9 cellular contexts compared by ENCODE assay signal in the genomic region with DNA sequence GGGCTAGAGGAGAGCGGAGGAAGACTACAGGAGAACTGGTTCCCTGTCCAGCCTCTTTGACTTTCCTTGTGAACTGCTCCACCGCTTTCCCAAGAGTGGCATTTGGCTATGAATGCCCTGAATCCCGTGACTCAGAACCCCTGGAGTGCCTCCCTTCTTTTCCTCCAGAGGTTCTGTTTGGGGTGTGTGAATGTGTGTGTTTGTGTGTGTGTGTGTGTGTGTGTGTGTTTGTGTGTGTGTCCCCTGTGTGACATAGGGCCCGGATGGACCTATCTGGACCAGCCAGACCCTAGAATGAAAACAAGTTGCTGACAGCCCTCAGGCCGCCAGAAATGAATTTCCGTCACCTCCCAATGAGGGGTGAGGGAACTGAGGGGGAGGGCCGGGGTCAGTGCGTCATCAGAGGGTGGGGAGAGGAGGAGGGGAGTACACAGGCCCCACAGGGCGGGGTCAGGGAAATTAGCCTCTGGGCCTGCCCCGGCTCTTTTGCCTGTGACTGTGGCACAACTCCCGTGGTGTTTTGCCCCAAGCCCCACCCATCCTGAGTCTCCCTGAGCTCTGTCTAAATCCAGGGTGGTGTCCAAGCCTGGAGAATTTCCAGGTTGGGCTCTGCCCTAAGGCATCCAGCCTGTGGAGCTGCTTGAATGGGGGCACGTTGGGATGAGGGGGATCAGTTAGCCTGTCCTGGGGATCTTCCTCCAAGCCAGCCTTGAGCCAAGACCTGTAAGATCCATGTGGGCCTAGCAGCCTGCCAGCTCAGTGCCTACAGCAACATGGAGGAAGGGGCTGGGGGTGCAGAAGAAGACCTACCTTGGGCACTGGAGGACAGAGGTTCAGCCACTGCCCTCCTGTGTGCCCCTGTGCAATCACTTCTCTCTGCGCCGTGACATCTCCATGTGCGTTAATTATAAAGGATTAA. TPM values are rescaled to one million over a fixed set of nuclear protein-coding genes. Genes with fewer than 3 reads are reported as not detected.
DNase-seq lines count a peak whose midpoint lies in the region; ATAC-seq, FAIRE-seq and TF ChIP-seq lines count a peak whose summit lies in the region.
"Had no signal": no experiment of that assay in that cellular context is flagged by ENCODE, and none has a peak within 500 bp of the region (broad histone marks: within the 10 kb centered on the region; RNA-seq: fewer than 3 reads in every experiment).

No MANE protein-coding gene starts in this region.

- H2AFZ ChIP-seq in endothelial cell of umbilical vein (ENCODE audit: low read depth, low read length) (peak overlapping the region; percentile 81), mesenchymal stem cell (ENCODE audit: low read depth, low read length) (no peak overlapping the region)

- H3K9ac ChIP-seq in endothelial cell of umbilical vein (replicated peaks; ENCODE audit: extremely low read depth, insufficient read depth, low read length) (peak overlapping the region; percentile 46), mesenchymal stem cell (ENCODE audit: low read length) (peak overlapping the region; percentile 74)

- POLR2A ChIA-PET in endothelial cell of umbilical vein (lab: Charles Lee), result no interaction called here

- no peaks in the 10 kb centered on the region for H3K79me2 ChIP-seq in endothelial cell of umbilical vein (ENCODE audit: control insufficient read depth, insufficient read depth, low read length)

- H2BK5ac ChIP-seq in mesenchymal stem cell (ENCODE audit: low read depth, low read length, poor library complexity, severe bottlenecking), result no peak overlapping the region

- no peak for TF ChIP-seq POLR2A in endothelial cell of umbilical vein (IDR thresholded peaks at IDR 0.05; ENCODE audit: low read depth, low read length)

- peak overlapping the region; percentile 3 to 14 for H3K4ac ChIP-seq in mesenchymal stem cell (ENCODE audit: low read depth in 1 of 2, low read length in 2 of 2)

- H3K9me1 ChIP-seq in endothelial cell of umbilical vein (replicated peaks; ENCODE audit: control insufficient read depth, extremely low read depth, insufficient read depth, low read length), result no peaks in the 10 kb centered on the region

- no peak overlapping the region for H3K23ac ChIP-seq in mesenchymal stem cell (ENCODE audit: low read length in 2 of 2)

- no peaks in the 10 kb centered on the region for H3K9me3 ChIP-seq in endothelial cell of umbilical vein (replicated peaks; ENCODE audit: control insufficient read depth, insufficient read depth, low read length)
- H3K9me3 ChIP-seq in mesenchymal stem cell (ENCODE audit: control insufficient read depth, low read length), result no peaks in the 10 kb centered on the region
- H3K9me3 ChIP-seq in tibial artery, result no peaks in the 10 kb centered on the region

- DNase-seq in EL, result peak; percentile 97
- DNase-seq in RPMI7951 (ENCODE audit: low read depth), result peak; percentile 96
- peak; percentile 91 for DNase-seq in endothelial cell of umbilical vein (ENCODE audit: low read depth, low spot score)
- peak; percentile 94 for DNase-seq in mesenchymal stem cell
- DNase-seq in tibial artery, result peak; percentile 95 to 98
- no peak for DNase-seq in activated CD4-positive, CD25-positive, alpha-beta regulatory T cell (lab: John Stamatoyannopoulos, UW)

- CTCF ChIA-PET in endothelial cell of umbilical vein (lab: Charles Lee), result interaction anchor here (1.0 to 1.4 kb wide), 6 partner anchors 33 to 376 kb away, joined by 3 to 7 read pairs (median 4); no protein-coding TSS in a partner anchor

- H3K27me3 ChIP-seq in endothelial cell of umbilical vein (ENCODE audit: control insufficient read depth in 2 of 2, insufficient read depth in 2 of 2, low read length in 2 of 2) (no peaks in the 10 kb centered on the region), mesenchymal stem cell (ENCODE audit: control insufficient read depth in 1 of 2, insufficient read depth in 1 of 2, low read length in 2 of 2) (no peaks in the 10 kb centered on the region), tibial artery (no peaks in the 10 kb centered on the region)

- ATAC-seq in HG02798 (IDR thresholded peaks at IDR 0.05; ENCODE audit: poor library complexity, unreplicated experiment) (peak; percentile 57), HG02623 (IDR thresholded peaks at IDR 0.05; ENCODE audit: unreplicated experiment) (no peak)

- H4K8ac ChIP-seq in mesenchymal stem cell (ENCODE audit: low read length), result peak overlapping the region; percentile 83

- H3K4me3 ChIP-seq in endothelial cell of umbilical vein (replicated peaks in 1 of 3; ENCODE audit: insufficient read depth in 1 of 3, low read depth in 1 of 3, low read length in 3 of 3), result no peak overlapping the region
- peak overlapping the region in 1 of 2 experiments; percentile 30 for H3K4me3 ChIP-seq in mesenchymal stem cell (ENCODE audit: insufficient read depth in 1 of 2, low read depth in 1 of 2, low read length in 2 of 2)
- H3K4me3 ChIP-seq in tibial artery, result peak overlapping the region in 1 of 2 donors; percentile 2

- intact Hi-C loops in endothelial cell of umbilical vein (cut with micrococcal nuclease), result no loop called here
- intact Hi-C loops in tibial artery (cut with DNase I; ENCODE audit: low total_unique reads), result loop anchor here (5.0 to 10.0 kb wide), 2 partner anchors 62 to 70 kb away; no protein-coding TSS in a partner anchor

- no peaks in the 10 kb centered on the region for H4K20me1 ChIP-seq in endothelial cell of umbilical vein (replicated peaks; ENCODE audit: control insufficient read depth, extremely low read depth, insufficient read depth, low read length)

- H3K18ac ChIP-seq in mesenchymal stem cell (ENCODE audit: low read depth in 1 of 2, low read length in 2 of 2), result peak overlapping the region; percentile 67 to 94

- H4K91ac ChIP-seq in mesenchymal stem cell (ENCODE audit: low read length), result peak overlapping the region; percentile 80

- dilution Hi-C loops in endothelial cell of umbilical vein (cut with MboI; ENCODE audit: extremely low pct_ligation_motif_present, low sequenced_read_pairs), result no loop called here

- H3K4me1 ChIP-seq in endothelial cell of umbilical vein (ENCODE audit: control insufficient read depth, extremely low read depth, insufficient read depth, low read length) (peaks cover 67% of the 10 kb centered on the region), mesenchymal stem cell (ENCODE audit: control insufficient read depth, insufficient read depth, low read depth, low read length) (peaks cover 27% of the 10 kb centered on the region), tibial artery (peaks cover 0 to 37% (median 26%) of the 10 kb centered on the region in 4 donors)

- peak overlapping the region; percentile 35 for H3K4me2 ChIP-seq in endothelial cell of umbilical vein (ENCODE audit: insufficient read depth, low read length)
- H3K4me2 ChIP-seq in mesenchymal stem cell (ENCODE audit: low read length, poor library complexity, severe bottlenecking), result peak overlapping the region; percentile 7

- H3K36me3 ChIP-seq in endothelial cell of umbilical vein (ENCODE audit: control insufficient read depth in 2 of 2, extremely low read depth in 1 of 2, insufficient read depth in 2 of 2, low read length in 2 of 2) (no peaks in the 10 kb centered on the region), mesenchymal stem cell (ENCODE audit: control insufficient read depth in 1 of 2, insufficient read depth in 2 of 2, low read depth in 1 of 2, low read length in 2 of 2) (no peaks in the 10 kb centered on the region), tibial artery (no peaks in the 10 kb centered on the region)

- WGBS in mesenchymal stem cell, result 26% methylated on average over 15 of the region's 15 CpGs

- H3K79me1 ChIP-seq in mesenchymal stem cell (replicated peaks; ENCODE audit: low read length, poor library complexity, severe bottlenecking), result no peaks in the 10 kb centered on the region

- no peak overlapping the region for H3K14ac ChIP-seq in mesenchymal stem cell (ENCODE audit: low read length in 2 of 2)

- TF ChIP-seq CTCF in endothelial cell of umbilical vein (IDR thresholded peaks at IDR 0.05; ENCODE audit: extremely low read depth in 1 of 2, insufficient read depth in 1 of 2, low read depth in 1 of 2, low read length in 2 of 2) (no peak), tibial artery (IDR thresholded peaks at IDR 0.05) (peak in 1 of 2 experiments; percentile 8)

- H2BK12ac ChIP-seq in mesenchymal stem cell (ENCODE audit: low read length in 2 of 2), result peak overlapping the region; percentile 66 to 75

- BruUV-seq in endothelial cell of umbilical vein (replicated peaks; lab: Mats Ljungman, UMichigan), result TSS peak; percentile 60

- H2BK15ac ChIP-seq in mesenchymal stem cell (ENCODE audit: low read depth, poor library complexity, severe bottlenecking), result peak overlapping the region; percentile 68

- H2AK5ac ChIP-seq in mesenchymal stem cell (ENCODE audit: low read length, severe bottlenecking), result peak overlapping the region; percentile 30

- H3K27ac ChIP-seq in endothelial cell of umbilical vein (ENCODE audit: insufficient read depth, low read depth, low read length) (peak overlapping the region; percentile 66), mesenchymal stem cell (ENCODE audit: low read length, poor library complexity, severe bottlenecking) (peak overlapping the region; percentile 42), tibial artery (peak overlapping the region; percentile 79 to 82)

- peak; percentile 83 for FAIRE-seq in endothelial cell of umbilical vein (lab: Jason Lieb, UNC)

- H2BK120ac ChIP-seq in mesenchymal stem cell (ENCODE audit: low read depth, low read length), result peak overlapping the region; percentile 66

RNA-seq across cellular contexts. Expression of a gene that starts 15.2 kb away (rescaled TPM):
- total RNA-seq in RPMI7951 (2014; rRNA removed; shearing (Covaris generic)), result 68.5 and 68.7 TPM in 2 replicates
- total RNA-seq in endothelial cell of umbilical vein, result 39.1 and 39.8 TPM in 2 replicates
- 83.8 and 92.3 TPM in 2 replicates for polyA plus RNA-seq in endothelial cell of umbilical vein
- polyA plus RNA-seq in endothelial cell of umbilical vein (2011; cell fraction: cytosol; rRNA removed), result 76.7 and 77.1 TPM in 2 replicates
- polyA plus RNA-seq in endothelial cell of umbilical vein (2011; cell fraction: nucleus; rRNA removed), result 28.4 and 35.0 TPM in 2 replicates
- 46.2 and 47.7 TPM in 2 replicates for polyA plus RNA-seq in endothelial cell of umbilical vein (2012)
- 50.6 and 54.2 TPM in 2 replicates for polyA minus RNA-seq in endothelial cell of umbilical vein
- 40.1 TPM for polyA minus RNA-seq in endothelial cell of umbilical vein (2011; cell fraction: cytosol; rRNA and poly(A)+ RNA removed)
- polyA minus RNA-seq in endothelial cell of umbilical vein (2011; cell fraction: nucleus; rRNA and poly(A)+ RNA removed), result 28.4 and 36.4 TPM in 2 replicates
- polyA plus RNA-seq in mesenchymal stem cell (2013, experiment 1 of 2), result 42.0 TPM
- polyA plus RNA-seq in mesenchymal stem cell (2013, experiment 2 of 2), result 43.2 TPM

RNA-seq across cellular contexts. Expression of a gene that starts 57.9 kb away (rescaled TPM):
- total RNA-seq in RPMI7951 (2014; rRNA removed; shearing (Covaris generic)), result 1.1 and 1.3 TPM in 2 replicates
- 0.12 and 0.27 TPM in 2 replicates for total RNA-seq in endothelial cell of umbilical vein
- 0.18 and 0.21 TPM in 2 replicates for polyA plus RNA-seq in endothelial cell of umbilical vein
- 0.14 and 0.23 TPM in 2 replicates for polyA plus RNA-seq in endothelial cell of umbilical vein (2011; cell fraction: cytosol; rRNA removed)
- 0.11 and 0.12 TPM in 2 replicates for polyA plus RNA-seq in endothelial cell of umbilical vein (2011; cell fraction: nucleus; rRNA removed)
- polyA plus RNA-seq in endothelial cell of umbilical vein (2012), result 0.29 and 0.50 TPM in 2 replicates
- polyA minus RNA-seq in endothelial cell of umbilical vein, result 0.12 TPM in 1 of 2 replicates, not detected in the other
- polyA minus RNA-seq in endothelial cell of umbilical vein (2011; cell fraction: cytosol; rRNA and poly(A)+ RNA removed), result not detected
- polyA minus RNA-seq in endothelial cell of umbilical vein (2011; cell fraction: nucleus; rRNA and poly(A)+ RNA removed), result 0.29 TPM in 1 of 2 replicates, not detected in the other
- 0.62 TPM for polyA plus RNA-seq in mesenchymal stem cell (2013, experiment 1 of 2)
- 0.84 TPM for polyA plus RNA-seq in mesenchymal stem cell (2013, experiment 2 of 2)
- total RNA-seq: activated CD8-positive, alpha-beta memory T cell treated with anti-CD3 and anti-CD28 coated beads for 36 hours had no signal

Comparison
In these comparisons a context has a peak if more than half of its experiments do, and no peak if none do; other contexts are left out.
1. DNase-seq: peak in EL (single experiment), RPMI7951 (single experiment), endothelial cell of umbilical vein (single experiment), mesenchymal stem cell (single experiment) and tibial artery (2 of 2); none in activated CD4-positive, CD25-positive, alpha-beta regulatory T cell (0 of 4).
2. Peak in every context shown above with its lines, with median percentiles within 50 percentile points of each other: H3K27ac ChIP-seq.